18 cellular contexts compared by ENCODE assay signal in genomic region chrX:6694977-6695376, GRCh38.
DNase-seq lines count a peak whose midpoint lies in the region; ATAC-seq, FAIRE-seq and TF ChIP-seq lines count a peak whose summit lies in the region.
"Had no signal": no experiment of that assay in that cellular context is flagged by ENCODE, and none has a peak within 500 bp of the region (broad histone marks: within the 10 kb centered on the region; RNA-seq: fewer than 3 reads in every experiment).

No MANE protein-coding gene starts in this region.

- H3K36me3 Mint-ChIP-seq in natural killer cell treated with Interleukin-12 subunit alpha and Interleukin-12 subunit beta and Interleukin-15 and Interleukin-18, amount 100 ng/mL, for 72 hours, result no peaks in the 10 kb centered on the region

- peak; percentile 92 for FAIRE-seq in islet of Langerhans (lab: Jason Lieb, UNC)
- FAIRE-seq: GM12878 had no signal

- H3K4me1 Mint-ChIP-seq in natural killer cell treated with Interleukin-12 subunit alpha and Interleukin-12 subunit beta and Interleukin-15 and Interleukin-18, amount 100 ng/mL, for 72 hours (ENCODE audit: low read depth in 2 of 2), result no peaks in the 10 kb centered on the region

- in situ Hi-C loops in GM13977 (cut with MboI; ENCODE audit: low pct_unique_long_range_greater_than_20kb, low sequenced_read_pairs, unreplicated experiment), result no loop called here

- no peak overlapping the region for H3K4me3 Mint-ChIP-seq in natural killer cell treated with Interleukin-12 subunit alpha and Interleukin-12 subunit beta and Interleukin-15 and Interleukin-18, amount 100 ng/mL, for 72 hours
- H3K4me3 Mint-ChIP-seq: HFFc6 had no signal

- DNase-seq in NCI-H1436 treated with DMSO at 0.1 percent for 48 hours (lab: John Stamatoyannopoulos, UW), result peak; percentile 10
- DNase-seq in NCI-H1436 (lab: John Stamatoyannopoulos, UW), result no peak
- peak; percentile 2 for DNase-seq in NCI-H510A treated with DMSO at 0.1 percent for 48 hours (lab: John Stamatoyannopoulos, UW)
- peak; percentile 2 for DNase-seq in renal cortical epithelial cell (ENCODE audit: low read depth)
- no peak for DNase-seq in natural killer cell treated with Interleukin-12 subunit alpha and Interleukin-12 subunit beta and Interleukin-15 and Interleukin-18, amount 100 ng/mL, for 72 hours (ENCODE audit: low spot score)
- no peak for DNase-seq in stimulated activated naive CD4-positive, alpha-beta T cell (lab: John Stamatoyannopoulos, UW)
- no peak for DNase-seq in GM13977 (ENCODE audit: low spot score)
- DNase-seq: 8988T, DMS 273 treated with DMSO at 0.1 percent for 48 hours, GM23248, HFFc6, NCI-H2029 treated with DMSO at 0.1 percent for 48 hours, NCI-H345, NCI-H748 treated with DMSO at 0.1 percent for 48 hours, Peyer's patch, SHP77 treated with DMSO at 0.1 percent for 48 hours had no signal

- no peaks in the 10 kb centered on the region for H3K27me3 Mint-ChIP-seq in natural killer cell treated with Interleukin-12 subunit alpha and Interleukin-12 subunit beta and Interleukin-15 and Interleukin-18, amount 100 ng/mL, for 72 hours

- no peak for ATAC-seq in natural killer cell treated with Interleukin-12 subunit alpha and Interleukin-12 subunit beta and Interleukin-15 and Interleukin-18, amount 100 ng/mL, for 72 hours
- ATAC-seq: GM12878 had no signal

- H3K27ac Mint-ChIP-seq in natural killer cell treated with Interleukin-12 subunit alpha and Interleukin-12 subunit beta and Interleukin-15 and Interleukin-18, amount 100 ng/mL, for 72 hours, result no peak overlapping the region
- H3K27ac Mint-ChIP-seq: HFFc6 had no signal

- peaks cover 4% of the 10 kb centered on the region for H3K9me3 Mint-ChIP-seq in natural killer cell treated with Interleukin-12 subunit alpha and Interleukin-12 subunit beta and Interleukin-15 and Interleukin-18, amount 100 ng/mL, for 72 hours

- no peak for TF ChIP-seq CTCF in GM13977 (IDR thresholded peaks at IDR 0.05; ENCODE audit: extremely low read depth, insufficient read depth, missing control alignments)

Comparison
In these comparisons a context has a peak if more than half of its experiments do, and no peak if none do; other contexts are left out.
1. DNase-seq: peak in NCI-H1436 treated with DMSO at 0.1 percent for 48 hours (single experiment), NCI-H510A treated with DMSO at 0.1 percent for 48 hours (single experiment) and renal cortical epithelial cell (single experiment); none in NCI-H1436 (single experiment), natural killer cell treated with Interleukin-12 subunit alpha and Interleukin-12 subunit beta and Interleukin-15 and Interleukin-18, amount 100 ng/mL, for 72 hours (single experiment), stimulated activated naive CD4-positive, alpha-beta T cell (0 of 6) and GM13977 (single experiment).